In the genomic region with DNA sequence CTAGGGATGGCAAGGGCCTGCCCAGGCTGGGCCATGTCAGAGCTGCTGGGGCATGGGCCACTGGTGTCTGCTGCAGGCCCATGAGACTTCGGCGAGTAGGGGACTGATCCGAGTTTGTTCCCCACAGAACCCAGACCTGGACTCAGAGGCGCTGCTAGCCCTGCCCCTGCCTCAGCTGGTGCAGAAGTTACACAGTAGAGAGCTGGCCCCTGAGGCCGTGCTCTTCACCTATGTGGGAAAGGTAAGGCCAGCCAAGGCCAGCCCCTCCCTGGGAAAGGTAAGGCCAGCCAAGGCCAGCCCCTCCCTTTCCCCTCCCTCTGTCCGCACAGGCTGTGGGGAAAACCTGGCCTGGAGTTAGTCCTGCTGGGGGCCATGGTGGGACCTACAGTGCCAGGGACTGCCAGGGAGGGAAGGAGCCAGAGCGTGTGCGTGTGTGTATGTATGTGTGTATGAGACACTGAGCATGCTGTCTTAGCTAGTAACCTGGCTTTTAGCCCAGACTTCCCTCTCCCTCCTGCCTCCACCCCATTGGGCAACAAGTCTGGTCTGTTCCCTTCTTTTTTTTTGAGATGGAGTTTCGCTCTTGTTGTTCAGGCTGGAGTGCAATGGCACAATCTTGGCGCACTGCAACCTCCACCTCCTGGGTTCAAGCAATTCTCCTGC, we compare ENCODE assay signal across 1 cellular context.
TF ChIP-seq lines count a peak whose summit lies in the region.

No MANE protein-coding gene starts in this region.

TF ChIP-seq in GM12878, 131 proteins besides CTCF, POLR2A, EP300 and RAD21 (continued from another document):
- no peak for TF ChIP-seq SREBF1 (IDR thresholded peaks at IDR 0.05; ENCODE audit: low read length)
- TF ChIP-seq PAX8 (IDR thresholded peaks at IDR 0.05), result no peak
